Comparison of ENCODE assay signal across 2 cellular contexts in the genomic region with DNA sequence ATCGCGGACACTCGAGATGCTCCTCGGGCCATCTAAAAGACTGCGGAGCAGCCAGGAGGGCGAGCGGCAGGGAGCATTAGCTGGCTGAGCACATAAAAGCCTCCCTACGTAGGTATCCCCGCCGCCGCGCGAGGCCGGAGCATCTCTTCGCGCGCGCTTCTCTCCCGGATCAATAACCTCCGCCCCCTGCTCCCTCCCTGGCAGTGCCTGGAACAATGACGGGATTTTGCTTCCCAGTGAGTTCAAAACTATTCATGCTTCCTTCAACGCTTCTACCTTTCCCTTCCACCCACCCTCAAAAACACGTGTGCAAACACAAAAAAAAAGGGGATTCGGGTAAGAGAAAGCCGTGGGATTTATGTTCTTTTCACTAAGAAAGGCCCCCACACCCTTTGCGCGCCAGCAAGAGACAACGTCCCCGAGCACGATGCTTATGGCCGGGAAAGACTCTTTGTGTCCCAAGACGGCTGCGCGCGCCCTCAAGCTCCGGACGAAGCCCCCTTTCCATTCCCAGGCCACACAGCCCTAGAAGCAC.
TF ChIP-seq lines count a peak whose summit lies in the region.

No MANE protein-coding gene starts in this region.

TF ChIP-seq in IMR-90, 13 proteins besides CTCF, POLR2A, EP300 and RAD21:
- TF ChIP-seq, protein P1, sequence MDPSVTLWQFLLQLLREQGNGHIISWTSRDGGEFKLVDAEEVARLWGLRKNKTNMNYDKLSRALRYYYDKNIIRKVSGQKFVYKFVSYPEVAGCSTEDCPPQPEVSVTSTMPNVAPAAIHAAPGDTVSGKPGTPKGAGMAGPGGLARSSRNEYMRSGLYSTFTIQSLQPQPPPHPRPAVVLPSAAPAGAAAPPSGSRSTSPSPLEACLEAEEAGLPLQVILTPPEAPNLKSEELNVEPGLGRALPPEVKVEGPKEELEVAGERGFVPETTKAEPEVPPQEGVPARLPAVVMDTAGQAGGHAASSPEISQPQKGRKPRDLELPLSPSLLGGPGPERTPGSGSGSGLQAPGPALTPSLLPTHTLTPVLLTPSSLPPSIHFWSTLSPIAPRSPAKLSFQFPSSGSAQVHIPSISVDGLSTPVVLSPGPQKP (IDR thresholded peaks at IDR 0.05; ENCODE audit: borderline replicate concordance, low read depth, low read length) = no peak
- 0 out of 2 replicates have a peak, but pooled peaks have one; percentile 21 for TF ChIP-seq MXI1 (IDR thresholded peaks at IDR 0.05; ENCODE audit: borderline replicate concordance, low read depth, low read length)
TF ChIP-seq in IMR-90: peak in this region for 1.

TF ChIP-seq in GM12878, 131 proteins besides CTCF, POLR2A, EP300 and RAD21:
- TF ChIP-seq NBN (IDR thresholded peaks at IDR 0.05) (no peak), SRF (IDR thresholded peaks at IDR 0.05; ENCODE audit: low read depth in 2 of 2, low read length in 2 of 2) (no peak), IKZF2 (IDR thresholded peaks at IDR 0.05) (0 out of 4 replicates have a peak, but pooled peaks of 1 of the 2 experiments have one; percentile 16)
